Comparison of ENCODE assay signal across 8 cellular contexts in genomic region chr4:112633477-112634235, GRCh38. TPM values are rescaled to one million over a fixed set of nuclear protein-coding genes. Genes with fewer than 3 reads are reported as not detected.
DNase-seq lines count a peak whose midpoint lies in the region; ATAC-seq and TF ChIP-seq lines count a peak whose summit lies in the region.

No MANE protein-coding gene starts in this region.

- H3K27me3 Mint-ChIP-seq in mesothelial cell of epicardium (ENCODE audit: low read depth), result no peaks in the 10 kb centered on the region

- no peak overlapping the region for H3K4me3 Mint-ChIP-seq in mesothelial cell of epicardium

- H3K4me3 ChIP-seq in mammary epithelial cell (replicated peaks in 1 of 3; ENCODE audit: insufficient read depth in 1 of 3, low read depth in 2 of 3, low read length in 3 of 3), result no peak overlapping the region

- peaks cover 8% of the 10 kb centered on the region for H3K4me1 ChIP-seq in mammary epithelial cell (ENCODE audit: insufficient read depth, low read length)

- intact Hi-C loops in mammary epithelial cell (cut with micrococcal nuclease), result loop anchor here (1.0 to 10.0 kb wide), 3 partner anchors 129 to 461 kb away; no protein-coding TSS in a partner anchor

- H3K9ac ChIP-seq in mammary epithelial cell (ENCODE audit: insufficient read depth, low read length), result no peak overlapping the region

- H3K27me3 ChIP-seq in mammary epithelial cell (ENCODE audit: insufficient read depth, low read length), result no peaks in the 10 kb centered on the region

- H4K20me1 ChIP-seq in mammary epithelial cell (ENCODE audit: insufficient read depth, low read length), result no peaks in the 10 kb centered on the region

- DNase-seq in AG08396 (ENCODE audit: low spot score), result peak; percentile 10
- DNase-seq in NCI-H2227 (lab: John Stamatoyannopoulos, UW; ENCODE audit: unreplicated experiment), result peak; percentile 30
- peak; percentile 15 for DNase-seq in mammary epithelial cell
- peak; percentile 40 for DNase-seq in myocyte (ENCODE audit: low read depth)
- no peak for DNase-seq in mesothelial cell of epicardium (ENCODE audit: low spot score in 2 of 2, unreplicated experiment in 2 of 2)

- H3K9me3 ChIP-seq in mammary epithelial cell (replicated peaks; ENCODE audit: insufficient read depth, low read length), result no peaks in the 10 kb centered on the region

- H2AFZ ChIP-seq in mammary epithelial cell (ENCODE audit: low read depth, low read length), result no peak overlapping the region

- in situ Hi-C loops in mammary epithelial cell (cut with MboI; ENCODE audit: low sequenced_read_pairs in 2 of 2), result loop anchor here (10.0 to 25.0 kb wide), 2 partner anchors 131 to 304 kb away; no protein-coding TSS in a partner anchor

- peak overlapping the region; percentile 32 for H3K27ac ChIP-seq in mammary epithelial cell (ENCODE audit: insufficient read depth, low read depth, low read length)

- H3K36me3 ChIP-seq in mammary epithelial cell (ENCODE audit: insufficient read depth, low read length), result no peaks in the 10 kb centered on the region

- H3K27ac Mint-ChIP-seq in mesothelial cell of epicardium, result no peak overlapping the region

- ATAC-seq in GM19397 (IDR thresholded peaks at IDR 0.05; ENCODE audit: unreplicated experiment) (no peak), GM21825 (IDR thresholded peaks at IDR 0.05; ENCODE audit: unreplicated experiment) (no peak)

- no TSS peak for BruUV-seq in mammary epithelial cell (replicated peaks; lab: Mats Ljungman, UMichigan)

- TF ChIP-seq CTCF in GM12872 (IDR thresholded peaks at IDR 0.05; ENCODE audit: insufficient read depth, low read depth, low read length) (peak; percentile 49; the same call in 2 of the 3 replicates), mammary epithelial cell (conservative IDR thresholded peaks at IDR 0.05 in 1 of 2, IDR thresholded peaks at IDR 0.05 in 1 of 2; ENCODE audit: extremely low read depth in 1 of 2, insufficient read depth in 1 of 2, low read depth in 1 of 2, low read length in 2 of 2) (peak; percentile 44 to 60), mesothelial cell of epicardium (IDR thresholded peaks at IDR 0.05; ENCODE audit: unreplicated experiment) (no peak)

- peaks cover 46% of the 10 kb centered on the region for H3K79me2 ChIP-seq in mammary epithelial cell (ENCODE audit: insufficient read depth, low read length)

- 28% methylated on average over 4 of the region's 4 CpGs for WGBS in mammary epithelial cell (ENCODE audit: low coverage, missing lambda C conversion rate)

- H3K36me3 Mint-ChIP-seq in mesothelial cell of epicardium, result no peaks in the 10 kb centered on the region

- CTCF ChIA-PET in mammary epithelial cell (lab: Charles Lee; ENCODE audit: low non-redundant PET), result no interaction called here

- dilution Hi-C loops in mammary epithelial cell (cut with HindIII; ENCODE audit: low sequenced_read_pairs), result no loop called here

- H3K9me3 Mint-ChIP-seq in mesothelial cell of epicardium, result no peaks in the 10 kb centered on the region

- peaks cover 2% of the 10 kb centered on the region for H3K4me1 Mint-ChIP-seq in mesothelial cell of epicardium

- peak overlapping the region; percentile 56 for H3K4me2 ChIP-seq in mammary epithelial cell (ENCODE audit: insufficient read depth, low read depth, low read length)

RNA-seq across cellular contexts. Expression of gene ZGRF1, which starts 3.1 kb away (rescaled TPM):
- total RNA-seq in mammary epithelial cell, result 10 to 100 TPM in 1 of 2 donors, 1 to 10 TPM in 1; 3.3 to 10.3 TPM
- 3.3 TPM for polyA plus RNA-seq in mammary epithelial cell
- polyA minus RNA-seq in mammary epithelial cell, result 7.8 TPM
- 2.8 and 3.2 TPM in 2 replicates for total RNA-seq in myocyte
- polyA plus RNA-seq in myocyte (2012), result 0.83 TPM
- total RNA-seq in mesothelial cell of epicardium, result 17.9 to 20.1 TPM (median 18.6 TPM) in 3 replicates

RNA-seq across cellular contexts. Expression of gene LARP7, which starts 3.3 kb away (rescaled TPM):
- total RNA-seq in mammary epithelial cell (10 to 100 TPM; 16.8 to 34.9 TPM), myocyte (45.2 and 53.0 TPM in 2 replicates), mesothelial cell of epicardium (41.3 to 46.9 TPM (median 45.2 TPM) in 3 replicates)
- 11.4 TPM for polyA plus RNA-seq in mammary epithelial cell
- 20.2 TPM for polyA minus RNA-seq in mammary epithelial cell
- polyA plus RNA-seq in myocyte (2012), result 17.5 TPM

Comparison
In these comparisons a context has a peak if more than half of its experiments do, and no peak if none do; other contexts are left out.
1. DNase-seq: peak in AG08396 (single experiment), NCI-H2227 (single experiment), mammary epithelial cell (single experiment) and myocyte (single experiment); none in mesothelial cell of epicardium (0 of 2).